In the genomic region with DNA sequence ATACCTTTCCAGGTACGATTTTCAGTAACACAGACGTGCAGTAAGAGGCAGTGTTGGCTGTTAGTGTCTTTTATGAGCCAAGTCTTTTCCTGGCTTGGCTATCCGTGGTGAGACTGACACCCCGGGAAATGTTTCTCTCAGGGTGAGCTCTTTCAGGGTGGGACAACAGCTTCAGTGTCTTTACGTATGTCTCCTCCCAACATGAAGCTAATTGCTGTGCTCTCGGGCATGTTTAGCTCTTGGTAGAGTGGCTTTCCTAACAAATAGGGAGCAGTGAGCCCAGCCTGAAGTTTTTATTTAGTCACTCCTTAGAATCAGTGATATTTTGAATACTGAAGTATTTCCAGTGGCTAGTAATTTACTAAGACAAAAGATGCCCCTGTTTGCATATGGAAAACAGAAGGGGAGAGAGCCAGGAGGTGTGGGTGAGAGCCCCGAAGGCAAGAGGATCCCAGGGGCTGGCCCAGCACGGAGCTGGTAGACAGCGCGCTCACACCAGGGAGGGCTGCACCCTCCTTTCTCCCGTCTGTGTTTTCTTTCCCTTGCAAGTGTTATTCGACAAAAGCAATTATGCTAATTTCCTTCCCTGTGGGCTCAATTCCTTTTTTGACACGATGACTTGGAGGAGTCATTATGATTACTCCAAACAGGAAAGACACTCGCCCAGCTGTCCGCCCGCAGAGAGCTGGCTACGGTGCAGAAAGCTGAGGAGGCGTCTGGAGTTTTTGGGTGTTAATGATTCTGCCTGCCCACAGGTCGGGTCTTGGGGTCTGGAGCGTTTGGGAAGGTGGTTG, we compare ENCODE assay signal across 12 cellular contexts. TPM values are rescaled to one million over a fixed set of nuclear protein-coding genes. Genes with fewer than 3 reads are reported as not detected.
DNase-seq lines count a peak whose midpoint lies in the region; ATAC-seq, FAIRE-seq and TF ChIP-seq lines count a peak whose summit lies in the region.
"Had no signal": no experiment of that assay in that cellular context is flagged by ENCODE, and none has a peak within 500 bp of the region (broad histone marks: within the 10 kb centered on the region; RNA-seq: fewer than 3 reads in every experiment).

No MANE protein-coding gene starts in this region.

- no peaks in the 10 kb centered on the region for H3K27me3 ChIP-seq in thyroid gland

- H3K4me3 ChIP-seq in thyroid gland (replicated peaks in 1 of 3): no peak overlapping the region

- intact Hi-C loops in thyroid gland (cut with DNase I): no loop called here

- no peaks in the 10 kb centered on the region for H3K9me3 ChIP-seq in thyroid gland

- no peak for TF ChIP-seq CTCF in thyroid gland (IDR thresholded peaks at IDR 0.05)

- H3K4me1 ChIP-seq in thyroid gland: peaks cover 11 to 38% of the 10 kb centered on the region in 2 donors

- FAIRE-seq in GM12892 (lab: Jason Lieb, UNC): no peak
- FAIRE-seq: HTR-8/SVneo had no signal

- no peak for TF ChIP-seq POLR2A in thyroid gland (IDR thresholded peaks at IDR 0.05)
- TF ChIP-seq POLR2A in GM12892 (IDR thresholded peaks at IDR 0.05; ENCODE audit: low read depth, low read length): no peak

- WGBS in thyroid gland, 2 donors: 31 to 42% methylated on average over 20 of the region's 20 CpGs

- DNase-seq in NCI-H69 (lab: John Stamatoyannopoulos, UW) (peak; percentile 66), dermis blood vessel endothelial cell (peak; percentile 37), renal cortical epithelial cell (ENCODE audit: low read depth) (peak; percentile 12), NCI-H82 treated with DMSO at 0.1 percent for 48 hours (lab: John Stamatoyannopoulos, UW; ENCODE audit: unreplicated experiment) (no peak), NCI-H128 (lab: John Stamatoyannopoulos, UW; ENCODE audit: unreplicated experiment) (no peak), thyroid gland (no peak), GM12892 (ENCODE audit: insufficient read length) (no peak)
- DNase-seq: DMS153; effector CD4-positive, alpha-beta T cell; nucleus accumbens had no signal

- H3K27ac ChIP-seq in thyroid gland: peak overlapping the region in 1 of 3 donors; percentile 4

- peak; percentile 29 for ATAC-seq in GM21529 (IDR thresholded peaks at IDR 0.05; ENCODE audit: unreplicated experiment)

- no peaks in the 10 kb centered on the region for H3K36me3 ChIP-seq in thyroid gland

RNA-seq across cellular contexts. Expression of gene PDGFRA, which starts 47.7 kb away (rescaled TPM):
- total RNA-seq in dermis blood vessel endothelial cell: 0.65 and 1.5 TPM in 2 replicates
- 0.20 and 0.35 TPM in 2 replicates for total RNA-seq in renal cortical epithelial cell
- total RNA-seq in thyroid gland: 100 to 1,000 TPM in 1 of 4 donors, 10 to 100 TPM in 3; 33.1 to 108 (median 64.3) TPM
- 0.93 TPM for polyA plus RNA-seq in GM12892 (2012; ENCODE audit: missing spikeins)

Comparison
In these comparisons a context has a peak if more than half of its experiments do, and no peak if none do; other contexts are left out.
1. DNase-seq: peak in NCI-H69 (single experiment), dermis blood vessel endothelial cell (single experiment) and renal cortical epithelial cell (single experiment); none in NCI-H82 treated with DMSO at 0.1 percent for 48 hours (single experiment), NCI-H128 (single experiment), thyroid gland (0 of 2) and GM12892 (single experiment).
2. RNA of gene PDGFRA, which starts 47.7 kb away (total RNA-seq): 33.1 to 108 TPM in thyroid gland; 0.65 to 1.5 TPM in dermis blood vessel endothelial cell and 0.20 to 0.35 TPM in renal cortical epithelial cell; every median in the first group is over 10 times any median in the second.